ENCODE assay signal across 20 cellular contexts in genomic region chr18:71887509-71887908, GRCh38.
"Had no signal": no experiment of that assay in that cellular context is flagged by ENCODE, and none has a peak within 500 bp of the region (broad histone marks: within the 10 kb centered on the region; RNA-seq: fewer than 3 reads in every experiment).

No MANE protein-coding gene starts in this region.

- H3K9ac ChIP-seq: SK-N-SH had no signal

- H3K36me3 ChIP-seq: MG63 had no signal

- H3K4me2 ChIP-seq: SK-N-SH had no signal

- H3K9me3 ChIP-seq: MG63, SK-N-SH had no signal

- H3K4me3 ChIP-seq: MG63 had no signal

- H3K27me3 ChIP-seq: MG63 had no signal

- H3K27ac ChIP-seq: RWPE1 had no signal

- ATAC-seq: Panc1 had no signal

- DNase-seq: Karpas-422, KG1, MG63, NCI-H1092, NCI-H1105 treated with DMSO at 0.1 percent for 48 hours, NCI-H1417 treated with DMSO at 0.1 percent for 48 hours, NCI-H146, NCI-H1694 treated with DMSO at 0.1 percent for 48 hours, NCI-H1930, NCI-H2081, NCI-H2107, NCI-H2227 treated with DMSO at 0.1 percent for 48 hours, NCI-H524, NCI-H526 treated with DMSO at 0.1 percent for 48 hours, NCI-H748 treated with DMSO at 0.1 percent for 48 hours, SIG-M5, SK-N-SH, T-helper 1 cell had no signal
